ENCODE assay signal across 12 cellular contexts in the genomic region with DNA sequence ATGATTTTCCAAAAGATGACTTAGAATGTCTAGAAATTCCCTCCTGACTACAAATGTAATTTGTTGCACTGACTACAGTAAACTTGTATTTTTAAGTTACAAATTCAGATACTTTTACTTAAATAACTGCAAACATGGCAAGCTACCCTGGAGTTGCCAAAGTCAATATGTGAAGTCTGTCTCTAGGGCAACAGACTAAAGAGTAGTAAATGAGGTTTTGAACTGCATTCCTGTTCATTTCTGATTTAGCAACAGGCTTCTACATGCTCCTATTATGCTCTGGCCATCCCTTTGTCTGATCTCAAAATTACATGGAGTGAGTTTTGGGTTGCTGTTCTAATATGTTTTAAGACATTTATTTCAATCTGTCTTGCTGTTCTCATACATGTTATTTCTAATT. TPM values are rescaled to one million over a fixed set of nuclear protein-coding genes. Genes with fewer than 3 reads are reported as not detected.
DNase-seq lines count a peak whose midpoint lies in the region; ATAC-seq, FAIRE-seq and TF ChIP-seq lines count a peak whose summit lies in the region.
"Had no signal": no experiment of that assay in that cellular context is flagged by ENCODE, and none has a peak within 500 bp of the region (broad histone marks: within the 10 kb centered on the region; RNA-seq: fewer than 3 reads in every experiment).

No MANE protein-coding gene starts in this region.

- H2BK120ac ChIP-seq in H9 (ENCODE audit: low read depth, low read length, poor library complexity, severe bottlenecking) = no peak overlapping the region

- H4K8ac ChIP-seq in H9 (replicated peaks; ENCODE audit: insufficient read length, low read depth, low read length) = no peak overlapping the region

- H2BK5ac ChIP-seq in H9 (ENCODE audit: insufficient read length, low read length) = no peak overlapping the region

- TF ChIP-seq CTCF in H9 (conservative IDR thresholded peaks at IDR 0.05) (no peak), pancreas (IDR thresholded peaks at IDR 0.05) (no peak)

- H3K23ac ChIP-seq in H9 (ENCODE audit: insufficient read length, low read depth, low read length) = no peak overlapping the region

- FAIRE-seq in pancreas (lab: Jason Lieb, UNC) (peak; percentile 29), urothelium cell line (lab: Jason Lieb, UNC) (no peak)
- FAIRE-seq: TTC549 had no signal

- H3T11ph ChIP-seq in H9 (ENCODE audit: low read length) = no peak overlapping the region

- peaks cover 24 to 25% of the 10 kb centered on the region in 2 experiments for H3K4me1 Mint-ChIP-seq in H9
- no peaks in the 10 kb centered on the region for H3K4me1 Mint-ChIP-seq in activated T-helper 2 cell treated with anti-CD3 and anti-CD28 coated beads, Interferon-gamma antibody, Interleukin-2, Interleukin-4, amounts not matched to agents 10 μg/mL and 5 μg/mL and 100 μg/mL, durations not matched to agents 14 hours and 24 hours and 36 hours (ENCODE audit: low read depth)

- no peak overlapping the region for H2AK5ac ChIP-seq in H9 (ENCODE audit: insufficient read length, low read length)

- no peak overlapping the region for H4K91ac ChIP-seq in H9 (ENCODE audit: insufficient read length, low read depth, low read length)

- no peak overlapping the region for H3K18ac ChIP-seq in H9 (ENCODE audit: insufficient read length, low read depth, low read length)

- no peak overlapping the region for H3K27ac ChIP-seq in H9 (ENCODE audit: insufficient read length, low read depth, low read length)
- peak overlapping the region in 2 of 4 donors; percentile 0 for H3K27ac ChIP-seq in pancreas
- H3K27ac ChIP-seq: PC-9 had no signal

- H3K79me2 ChIP-seq in H9 (ENCODE audit: insufficient read depth, low read length) = peaks cover 11% of the 10 kb centered on the region; the same call in 1 of the 2 replicates

- H3K4me1 ChIP-seq in H9 (ENCODE audit: insufficient read depth, low read length) (peaks cover 7% of the 10 kb centered on the region; the same call in 1 of the 2 replicates), pancreas (peaks cover 7 to 33% (median 25%) of the 10 kb centered on the region in 3 donors)

- H3K36me3 Mint-ChIP-seq in H9 (ENCODE audit: insufficient read depth in 1 of 3, low read depth in 3 of 3) = peaks cover 3 to 7% (median 5%) of the 10 kb centered on the region in 3 experiments; a peak in 5 of 7 replicates
- H3K36me3 Mint-ChIP-seq in activated T-helper 2 cell treated with anti-CD3 and anti-CD28 coated beads, Interferon-gamma antibody, Interleukin-2, Interleukin-4, amounts not matched to agents 10 μg/mL and 5 μg/mL and 100 μg/mL, durations not matched to agents 14 hours and 24 hours and 36 hours (ENCODE audit: low read depth) = no peaks in the 10 kb centered on the region

- H3K14ac ChIP-seq in H9 (ENCODE audit: insufficient read depth, low read length) = no peak overlapping the region

- H3K23me2 ChIP-seq in H9 (ENCODE audit: insufficient read length, low read depth, low read length, poor library complexity, severe bottlenecking) = no peaks in the 10 kb centered on the region

- H2BK12ac ChIP-seq in H9 (ENCODE audit: insufficient read length, low read depth, low read length) = no peak overlapping the region

- ATAC-seq in pancreas (peak; percentile 70 to 88 (median 84)), HG02885 (IDR thresholded peaks at IDR 0.05; ENCODE audit: poor library complexity, unreplicated experiment) (no peak)

- peaks cover 0 to 4% of the 10 kb centered on the region in 2 experiments; a peak in 1 of 5 replicates for H3K9me3 Mint-ChIP-seq in H9
- no peaks in the 10 kb centered on the region for H3K9me3 Mint-ChIP-seq in activated T-helper 2 cell treated with anti-CD3 and anti-CD28 coated beads, Interferon-gamma antibody, Interleukin-2, Interleukin-4, amounts not matched to agents 10 μg/mL and 5 μg/mL and 100 μg/mL, durations not matched to agents 14 hours and 24 hours and 36 hours

- no peak overlapping the region for H3K4me3 Mint-ChIP-seq in H9
- no peak overlapping the region for H3K4me3 Mint-ChIP-seq in activated T-helper 2 cell treated with anti-CD3 and anti-CD28 coated beads, Interferon-gamma antibody, Interleukin-2, Interleukin-4, amounts not matched to agents 10 μg/mL and 5 μg/mL and 100 μg/mL, durations not matched to agents 14 hours and 24 hours and 36 hours (ENCODE audit: low read depth)

- H3K9me3 ChIP-seq in H9 (ENCODE audit: control insufficient read depth, low read depth, low read length) = no peaks in the 10 kb centered on the region
- H3K9me3 ChIP-seq in pancreas = no peaks in the 10 kb centered on the region

- H3K4me2 ChIP-seq in H9 (ENCODE audit: insufficient read depth, insufficient read length, low read length) = no peak overlapping the region
- H3K4me2 ChIP-seq: PC-9 had no signal

- H3K56ac ChIP-seq in H9 (ENCODE audit: insufficient read length, low read depth, low read length) = no peak overlapping the region

- H3K27ac Mint-ChIP-seq in H9 = peak overlapping the region; percentile 61 to 96 (median 88); a peak in 6 of 7 replicates
- no peak overlapping the region for H3K27ac Mint-ChIP-seq in activated T-helper 2 cell treated with anti-CD3 and anti-CD28 coated beads, Interferon-gamma antibody, Interleukin-2, Interleukin-4, amounts not matched to agents 10 μg/mL and 5 μg/mL and 100 μg/mL, durations not matched to agents 14 hours and 24 hours and 36 hours

- no peak overlapping the region for H4K5ac ChIP-seq in H9 (ENCODE audit: insufficient read length, low read depth, low read length)

- intact Hi-C loops in pancreas (cut with DNase I) = no loop called here
- intact Hi-C loops in activated T-helper 2 cell treated with anti-CD3 and anti-CD28 coated beads, Interferon-gamma antibody, Interleukin-2, Interleukin-4, amounts not matched to agents 10 μg/mL and 5 μg/mL and 100 μg/mL, durations not matched to agents 14 hours and 24 hours and 36 hours (cut with micrococcal nuclease) = no loop called here

- H2AFZ ChIP-seq in H9 (ENCODE audit: low read length) = no peak overlapping the region
- H2AFZ ChIP-seq: PC-9 had no signal

- H2BK20ac ChIP-seq in H9 (ENCODE audit: low read depth, low read length, poor library complexity, severe bottlenecking) = no peak overlapping the region

- H3K4ac ChIP-seq in H9 (ENCODE audit: low read depth, low read length) = no peak overlapping the region

- H2BK15ac ChIP-seq in H9 (ENCODE audit: low read depth, low read length) = no peak overlapping the region

- H3K9ac ChIP-seq in H9 (ENCODE audit: extremely low read depth, insufficient read length, low read length) = no peak overlapping the region

- no peaks in the 10 kb centered on the region for H4K20me1 ChIP-seq in H9 (ENCODE audit: control insufficient read depth, insufficient read depth, insufficient read length)

- no peaks in the 10 kb centered on the region for H3K36me3 ChIP-seq in pancreas

- no peak overlapping the region for H3K4me3 ChIP-seq in pancreas
- H3K4me3 ChIP-seq: PC-9 had no signal

- DNase-seq in H9 = no peak
- peak; percentile 28 for DNase-seq in amniotic stem cell (lab: John Stamatoyannopoulos, UW)
- DNase-seq in fibroblast of the conjunctiva (ENCODE audit: low read depth) = peak; percentile 74
- DNase-seq in pancreas = no peak
- DNase-seq in activated T-helper 2 cell treated with anti-CD3 and anti-CD28 coated beads, Interferon-gamma antibody, Interleukin-2, Interleukin-4, amounts not matched to agents 10 μg/mL and 5 μg/mL and 100 μg/mL, durations not matched to agents 14 hours and 24 hours and 36 hours (ENCODE audit: low spot score) = no peak
- DNase-seq in urothelium cell line (ENCODE audit: low spot score) = no peak
- DNase-seq in activated gamma-delta T cell treated with Interleukin-2 at 50 U/mL for 16 hours = no peak
- DNase-seq: hypothalamus, NCI-H2081 treated with DMSO at 0.1 percent for 48 hours, PC-9 had no signal

- H3K79me1 ChIP-seq in H9 (ENCODE audit: insufficient read depth, low read depth, low read length, poor library complexity, severe bottlenecking) = peaks cover 3% of the 10 kb centered on the region

- no peaks in the 10 kb centered on the region for H3K27me3 ChIP-seq in H9 (ENCODE audit: insufficient read depth, low read length)
- no peaks in the 10 kb centered on the region for H3K27me3 ChIP-seq in pancreas

- H3K27me3 Mint-ChIP-seq in H9 (ENCODE audit: low read depth) = no peaks in the 10 kb centered on the region
- peaks cover 11% of the 10 kb centered on the region for H3K27me3 Mint-ChIP-seq in activated T-helper 2 cell treated with anti-CD3 and anti-CD28 coated beads, Interferon-gamma antibody, Interleukin-2, Interleukin-4, amounts not matched to agents 10 μg/mL and 5 μg/mL and 100 μg/mL, durations not matched to agents 14 hours and 24 hours and 36 hours (ENCODE audit: low read depth)

RNA-seq across cellular contexts. Expression of a gene that starts 26.9 kb away (rescaled TPM):
- total RNA-seq in H9 (2021) = 14.9 and 15.3 TPM in 2 replicates
- 10 to 100 TPM; 10.2 to 30.6 (median 15.1) TPM for total RNA-seq in pancreas
- 1 to 10 TPM; 4.0 to 5.6 TPM for polyA plus RNA-seq in pancreas
- 1.1 and 1.4 TPM in 2 replicates for total RNA-seq in activated T-helper 2 cell treated with anti-CD3 and anti-CD28 coated beads, Interferon-gamma antibody, Interleukin-2, Interleukin-4, amounts not matched to agents 10 μg/mL and 5 μg/mL and 100 μg/mL, durations not matched to agents 14 hours and 24 hours and 36 hours

Comparison
In these comparisons a context has a peak if more than half of its experiments do, and no peak if none do; other contexts are left out.
1. DNase-seq: peak in amniotic stem cell (single experiment) and fibroblast of the conjunctiva (single experiment); none in H9 (single experiment), pancreas (0 of 6), activated T-helper 2 cell treated with anti-CD3 and anti-CD28 coated beads, Interferon-gamma antibody, Interleukin-2, Interleukin-4, amounts not matched to agents 10 μg/mL and 5 μg/mL and 100 μg/mL, durations not matched to agents 14 hours and 24 hours and 36 hours (single experiment), urothelium cell line (single experiment) and activated gamma-delta T cell treated with Interleukin-2 at 50 U/mL for 16 hours (single experiment).